8 cellular contexts compared by ENCODE assay signal in the genomic region with DNA sequence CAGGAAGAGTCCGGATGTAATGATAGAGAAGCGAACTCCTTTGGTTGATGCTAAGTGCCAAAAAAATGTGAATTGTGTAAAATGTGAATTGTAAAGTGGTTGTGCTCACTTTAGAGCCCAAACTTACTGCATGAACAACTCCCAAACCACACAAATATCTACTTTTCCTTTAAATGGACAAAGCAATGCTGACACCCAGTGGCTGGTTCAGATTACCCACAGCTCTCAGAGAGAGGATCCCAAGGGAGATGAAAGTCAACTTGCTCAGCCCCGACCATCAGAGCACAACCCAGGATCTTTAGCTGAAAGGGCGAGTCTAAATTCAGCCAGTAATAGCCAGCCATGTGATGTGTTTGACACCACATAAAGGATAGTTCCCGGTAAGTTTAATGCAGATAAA.
DNase-seq lines count a peak whose midpoint lies in the region; ATAC-seq and TF ChIP-seq lines count a peak whose summit lies in the region.

No MANE protein-coding gene starts in this region.

- no peaks in the 10 kb centered on the region for H3K4me1 ChIP-seq in foreskin keratinocyte

- POLR2A ChIA-PET in T-cell (lab: Charles Lee) = no interaction called here

- DNase-seq in NCI-H510A treated with DMSO at 0.1 percent for 48 hours (lab: John Stamatoyannopoulos, UW) (peak; percentile 25), NCI-H510A (lab: John Stamatoyannopoulos, UW) (no peak), NCI-H345 treated with DMSO at 0.1 percent for 48 hours (lab: John Stamatoyannopoulos, UW; ENCODE audit: unreplicated experiment) (peak; percentile 11), foreskin keratinocyte (peak in 1 of 2 donors; percentile 13), superior temporal gyrus (ENCODE audit: extremely low spot score) (peak; percentile 77), T-cell (no peak)

- no peaks in the 10 kb centered on the region for H3K36me3 Mint-ChIP-seq in T-cell

- no peak for ATAC-seq in foreskin keratinocyte
- ATAC-seq in T-cell (replicated peaks in 1 of 4) = no peak
- ATAC-seq in GM19397 (IDR thresholded peaks at IDR 0.05; ENCODE audit: unreplicated experiment) = no peak
- no peak for ATAC-seq in GM18870 (IDR thresholded peaks at IDR 0.05; ENCODE audit: unreplicated experiment)

- H3K4me3 Mint-ChIP-seq in T-cell = no peak overlapping the region

- no peaks in the 10 kb centered on the region for H3K9me3 Mint-ChIP-seq in T-cell

- TF ChIP-seq CTCF in foreskin keratinocyte (conservative IDR thresholded peaks at IDR 0.05) = peak; percentile 41

- no peaks in the 10 kb centered on the region for H3K4me1 Mint-ChIP-seq in T-cell

- H3K27me3 ChIP-seq in foreskin keratinocyte = no peaks in the 10 kb centered on the region

- peaks cover 0 to 3% of the 10 kb centered on the region in 2 donors for H3K27me3 Mint-ChIP-seq in T-cell

- CTCF ChIA-PET in T-cell (lab: Charles Lee) = no interaction called here

- H3K27ac ChIP-seq in foreskin keratinocyte = no peak overlapping the region

- no peak overlapping the region for H3K27ac Mint-ChIP-seq in T-cell

Comparison
In these comparisons a context has a peak if more than half of its experiments do, and no peak if none do; other contexts are left out.
1. DNase-seq: peak in NCI-H510A treated with DMSO at 0.1 percent for 48 hours (single experiment), NCI-H345 treated with DMSO at 0.1 percent for 48 hours (single experiment) and superior temporal gyrus (single experiment); none in NCI-H510A (single experiment) and T-cell (0 of 34).